In the genomic region with DNA sequence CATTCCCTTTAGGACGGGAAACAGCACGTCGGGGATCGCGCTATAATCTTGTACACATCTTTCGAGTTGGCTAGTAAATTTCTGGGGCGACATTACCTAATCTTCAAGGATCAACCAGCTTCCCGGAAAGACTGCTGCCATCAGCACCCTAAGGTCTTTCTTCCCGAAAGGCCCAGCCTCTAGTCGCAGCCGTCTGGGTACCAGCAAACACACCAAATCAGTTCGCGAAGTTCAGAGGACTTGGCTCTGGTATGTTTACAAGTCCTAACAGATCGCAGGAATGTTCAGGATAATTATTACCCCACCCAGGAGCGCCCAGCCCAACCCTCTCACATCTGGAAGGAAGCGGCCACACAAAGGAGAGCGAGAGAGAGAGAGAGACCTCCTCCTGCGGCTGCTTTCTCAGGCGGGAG, we compare ENCODE assay signal across 10 cellular contexts.
DNase-seq lines count a peak whose midpoint lies in the region; ATAC-seq, FAIRE-seq and TF ChIP-seq lines count a peak whose summit lies in the region.
"Had no signal": no experiment of that assay in that cellular context is flagged by ENCODE, and none has a peak within 500 bp of the region (broad histone marks: within the 10 kb centered on the region; RNA-seq: fewer than 3 reads in every experiment).

No MANE protein-coding gene starts in this region.

- intact Hi-C loops in HepG2 (cut with micrococcal nuclease; ENCODE audit: unreplicated experiment): no loop called here
- intact Hi-C loops in thyroid gland (cut with DNase I): no loop called here

- TF ChIP-seq EP300 in HepG2 (IDR thresholded peaks at IDR 0.05; ENCODE audit: low read depth in 2 of 2, low read length in 2 of 2) (no peak), HepG2 (CRISPR knock-in tag; IDR thresholded peaks at IDR 0.05; ENCODE audit: borderline replicate concordance) (no peak)

- H3K4me1 ChIP-seq in endocrine pancreas (ENCODE audit: control insufficient read depth, insufficient read depth, low read length) (no peaks in the 10 kb centered on the region), HepG2 (ENCODE audit: insufficient read depth, low read length) (no peaks in the 10 kb centered on the region), thyroid gland (peaks cover 40 to 41% of the 10 kb centered on the region in 2 donors)
- H3K4me1 ChIP-seq: adrenal gland had no signal

- H4K20me1 ChIP-seq in HepG2 (ENCODE audit: insufficient read depth, low read length): no peaks in the 10 kb centered on the region

- no peak overlapping the region for H3K4me2 ChIP-seq in HepG2 (ENCODE audit: low read depth, low read length)

- no peak for TF ChIP-seq CTCF in HepG2 (CRISPR knock-in tag; IDR thresholded peaks at IDR 0.05)
- no peak for TF ChIP-seq CTCF in thyroid gland (IDR thresholded peaks at IDR 0.05)

- CTCF ChIA-PET in HepG2 (lab: Yijun Ruan, JAX; ENCODE audit: low intra/inter-chr PET ratio, low total read pairs): no interaction called here

- no peaks in the 10 kb centered on the region for H3K27me3 ChIP-seq in MG63
- no peaks in the 10 kb centered on the region for H3K27me3 ChIP-seq in endocrine pancreas (ENCODE audit: control insufficient read depth, insufficient read depth, low read length)
- peaks cover 0 to 31% of the 10 kb centered on the region in 2 experiments; a peak in 2 of 5 replicates for H3K27me3 ChIP-seq in HepG2 (ENCODE audit: control insufficient read depth in 1 of 2, insufficient read depth in 2 of 2, low read length in 2 of 2)
- H3K27me3 ChIP-seq in thyroid gland: no peaks in the 10 kb centered on the region

- POLR2A ChIA-PET in HepG2 (lab: Yijun Ruan, JAX): no interaction called here

- TF ChIP-seq POLR2A in HepG2 (IDR thresholded peaks at IDR 0.05; ENCODE audit: insufficient read depth in 1 of 2, low read depth in 2 of 2, low read length in 2 of 2): no peak
- peak in 1 of 2 donors; percentile 40 for TF ChIP-seq POLR2A in thyroid gland (IDR thresholded peaks at IDR 0.05)

- H3K9me3 ChIP-seq in MG63: no peaks in the 10 kb centered on the region
- H3K9me3 ChIP-seq in endocrine pancreas (ENCODE audit: control insufficient read depth, low read length): no peaks in the 10 kb centered on the region
- H3K9me3 ChIP-seq in HepG2 (ENCODE audit: low read length): no peaks in the 10 kb centered on the region
- H3K9me3 ChIP-seq in thyroid gland: no peaks in the 10 kb centered on the region
- H3K9me3 ChIP-seq: adrenal gland had no signal

- no TSS peak for BruUV-seq in HepG2 (replicated peaks; lab: Mats Ljungman, UMichigan)

- FAIRE-seq in HepG2 (lab: Jason Lieb, UNC): no peak

- H2AFZ ChIP-seq in HepG2 (ENCODE audit: low read length): no peak overlapping the region

- H3K9ac ChIP-seq in endocrine pancreas (ENCODE audit: control insufficient read depth, insufficient read depth, low read length): no peak overlapping the region
- no peak overlapping the region for H3K9ac ChIP-seq in HepG2 (ENCODE audit: insufficient read depth, low read depth, low read length)

- ATAC-seq in HepG2: peak; percentile 43; the same call in 2 of the 3 replicates
- ATAC-seq in GM18498 (IDR thresholded peaks at IDR 0.05; ENCODE audit: unreplicated experiment): no peak
- ATAC-seq: natural killer cell treated with Interleukin-12 subunit alpha and Interleukin-12 subunit beta and Interleukin-15 and Interleukin-18, amount 100 ng/mL, for 72 hours had no signal

- H3K79me2 ChIP-seq in HepG2 (ENCODE audit: insufficient read depth, low read length): no peaks in the 10 kb centered on the region

- H3K27ac ChIP-seq in HepG2 (ENCODE audit: extremely low read length, insufficient read depth, low read length) (no peak overlapping the region), thyroid gland (peak overlapping the region; percentile 70 to 88 (median 87))

- peak; percentile 44 for DNase-seq in MG63
- no peak for DNase-seq in HepG2 (ENCODE audit: low spot score)
- DNase-seq in thyroid gland: peak; percentile 47 to 68
- no peak for DNase-seq in activated CD8-positive, alpha-beta memory T cell treated with anti-CD3 and anti-CD28 coated beads for 24 hours
- no peak for DNase-seq in NCI-H1694 (lab: John Stamatoyannopoulos, UW)
- DNase-seq: activated CD4-positive, alpha-beta T cell treated with anti-CD3 and anti-CD28 coated beads, Interleukin-2, amount 10 ng/mL, durations not matched to agents 7 days and 5 days had no signal

- H3K4me3 ChIP-seq in MG63 (peak overlapping the region; percentile 55), endocrine pancreas (ENCODE audit: control insufficient read depth, insufficient read depth, low read length) (peak overlapping the region; percentile 5), HepG2 (replicated peaks in 1 of 3; ENCODE audit: insufficient read depth in 1 of 3, low read depth in 2 of 3, low read length in 3 of 3) (no peak overlapping the region), thyroid gland (replicated peaks in 1 of 3) (peak overlapping the region; percentile 10 to 81 (median 64))

- TF ChIP-seq RAD21 in HepG2 (CRISPR knock-in tag; IDR thresholded peaks at IDR 0.05): no peak

- H3K36me3 ChIP-seq in MG63: no peaks in the 10 kb centered on the region
- H3K36me3 ChIP-seq in endocrine pancreas (ENCODE audit: control insufficient read depth, insufficient read depth, low read length): no peaks in the 10 kb centered on the region
- no peaks in the 10 kb centered on the region for H3K36me3 ChIP-seq in HepG2 (replicated peaks in 1 of 2; ENCODE audit: control insufficient read depth in 1 of 2, insufficient read depth in 2 of 2, low read length in 2 of 2)
- no peaks in the 10 kb centered on the region for H3K36me3 ChIP-seq in thyroid gland
- H3K36me3 ChIP-seq: adrenal gland had no signal

- in situ Hi-C loops in HepG2 (cut with HindIII; ENCODE audit: extremely low pct_ligation_motif_present, low pct_unique_long_range_greater_than_20kb): no loop called here

- 14% methylated on average over 17 of the region's 19 CpGs for WGBS in HepG2 (ENCODE audit: low lambda C conversion rate)
- 10 to 18% methylated on average over 19 of the region's 19 CpGs for WGBS in thyroid gland, 2 donors

TF ChIP-seq in HepG2, 621 proteins besides CTCF, POLR2A, EP300 and RAD21 (continues in another document):
- no peak for TF ChIP-seq ZNF557 (CRISPR knock-in tag; IDR thresholded peaks at IDR 0.05)
- no peak for TF ChIP-seq REXO4 (CRISPR knock-in tag; IDR thresholded peaks at IDR 0.05; ENCODE audit: borderline replicate concordance)
- TF ChIP-seq NCOR1 (IDR thresholded peaks at IDR 0.05; ENCODE audit: borderline replicate concordance, low read length): no peak
- TF ChIP-seq, protein P1, sequence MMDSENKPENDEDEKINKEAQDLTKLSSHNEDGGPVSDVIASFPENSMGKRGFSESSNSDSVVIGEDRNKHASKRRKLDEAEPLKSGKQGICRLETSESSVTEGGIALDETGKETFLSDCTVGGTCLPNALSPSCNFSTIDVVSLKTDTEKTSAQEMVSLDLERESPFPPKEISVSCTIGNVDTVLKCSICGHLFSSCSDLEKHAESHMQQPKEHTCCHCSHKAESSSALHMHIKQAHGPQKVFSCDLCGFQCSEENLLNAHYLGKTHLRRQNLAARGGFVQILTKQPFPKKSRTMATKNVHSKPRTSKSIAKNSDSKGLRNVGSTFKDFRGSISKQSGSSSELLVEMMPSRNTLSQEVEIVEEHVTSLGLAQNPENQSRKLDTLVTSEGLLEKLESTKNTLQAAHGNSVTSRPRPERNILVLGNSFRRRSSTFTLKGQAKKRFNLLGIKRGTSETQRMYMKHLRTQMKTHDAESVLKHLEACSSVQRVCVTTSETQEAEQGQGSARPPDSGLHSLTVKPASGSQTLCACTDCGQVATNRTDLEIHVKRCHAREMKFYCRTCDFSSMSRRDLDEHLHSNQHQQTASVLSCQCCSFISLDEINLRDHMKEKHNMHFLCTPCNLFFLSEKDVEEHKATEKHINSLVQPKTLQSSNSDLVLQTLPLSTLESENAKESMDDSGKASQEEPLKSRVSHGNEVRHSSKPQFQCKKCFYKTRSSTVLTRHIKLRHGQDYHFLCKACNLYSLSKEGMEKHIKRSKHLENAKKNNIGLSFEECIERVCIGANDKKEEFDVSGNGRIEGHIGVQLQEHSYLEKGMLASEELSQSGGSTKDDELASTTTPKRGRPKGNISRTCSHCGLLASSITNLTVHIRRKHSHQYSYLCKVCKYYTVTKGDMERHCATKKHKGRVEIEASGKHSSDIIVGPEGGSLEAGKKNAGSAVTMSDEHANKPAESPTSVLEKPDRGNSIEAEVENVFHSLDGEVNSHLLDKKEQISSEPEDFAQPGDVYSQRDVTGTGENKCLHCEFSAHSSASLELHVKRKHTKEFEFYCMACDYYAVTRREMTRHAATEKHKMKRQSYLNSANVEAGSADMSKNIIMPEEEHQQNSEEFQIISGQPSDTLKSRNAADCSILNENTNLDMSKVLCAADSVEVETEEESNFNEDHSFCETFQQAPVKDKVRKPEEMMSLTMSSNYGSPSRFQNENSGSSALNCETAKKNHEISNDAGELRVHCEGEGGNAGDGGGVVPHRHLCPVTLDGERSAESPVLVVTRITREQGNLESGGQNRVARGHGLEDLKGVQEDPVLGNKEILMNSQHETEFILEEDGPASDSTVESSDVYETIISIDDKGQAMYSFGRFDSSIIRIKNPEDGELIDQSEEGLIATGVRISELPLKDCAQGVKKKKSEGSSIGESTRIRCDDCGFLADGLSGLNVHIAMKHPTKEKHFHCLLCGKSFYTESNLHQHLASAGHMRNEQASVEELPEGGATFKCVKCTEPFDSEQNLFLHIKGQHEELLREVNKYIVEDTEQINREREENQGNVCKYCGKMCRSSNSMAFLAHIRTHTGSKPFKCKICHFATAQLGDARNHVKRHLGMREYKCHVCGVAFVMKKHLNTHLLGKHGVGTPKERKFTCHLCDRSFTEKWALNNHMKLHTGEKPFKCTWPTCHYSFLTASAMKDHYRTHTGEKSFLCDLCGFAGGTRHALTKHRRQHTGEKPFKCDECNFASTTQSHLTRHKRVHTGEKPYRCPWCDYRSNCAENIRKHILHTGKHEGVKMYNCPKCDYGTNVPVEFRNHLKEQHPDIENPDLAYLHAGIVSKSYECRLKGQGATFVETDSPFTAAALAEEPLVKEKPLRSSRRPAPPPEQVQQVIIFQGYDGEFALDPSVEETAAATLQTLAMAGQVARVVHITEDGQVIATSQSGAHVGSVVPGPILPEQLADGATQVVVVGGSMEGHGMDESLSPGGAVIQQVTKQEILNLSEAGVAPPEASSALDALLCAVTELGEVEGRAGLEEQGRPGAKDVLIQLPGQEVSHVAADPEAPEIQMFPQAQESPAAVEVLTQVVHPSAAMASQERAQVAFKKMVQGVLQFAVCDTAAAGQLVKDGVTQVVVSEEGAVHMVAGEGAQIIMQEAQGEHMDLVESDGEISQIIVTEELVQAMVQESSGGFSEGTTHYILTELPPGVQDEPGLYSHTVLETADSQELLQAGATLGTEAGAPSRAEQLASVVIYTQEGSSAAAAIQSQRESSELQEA (CRISPR knock-in tag; IDR thresholded peaks at IDR 0.05; ENCODE audit: not compliant biosample characterization): no peak
- no peak for TF ChIP-seq ZNF740 (CRISPR knock-in tag; IDR thresholded peaks at IDR 0.05)
- TF ChIP-seq ZNF224 (CRISPR knock-in tag; IDR thresholded peaks at IDR 0.05): no peak

Comparison
In these comparisons a context has a peak if more than half of its experiments do, and no peak if none do; other contexts are left out.
1. DNase-seq: peak in MG63 (single experiment) and thyroid gland (2 of 2); none in HepG2 (single experiment), activated CD8-positive, alpha-beta memory T cell treated with anti-CD3 and anti-CD28 coated beads for 24 hours (single experiment) and NCI-H1694 (single experiment).
2. H3K4me3 ChIP-seq: peak in MG63 (single experiment), endocrine pancreas (single experiment) and thyroid gland (3 of 3); none in HepG2 (0 of 3).